In the genomic region with DNA sequence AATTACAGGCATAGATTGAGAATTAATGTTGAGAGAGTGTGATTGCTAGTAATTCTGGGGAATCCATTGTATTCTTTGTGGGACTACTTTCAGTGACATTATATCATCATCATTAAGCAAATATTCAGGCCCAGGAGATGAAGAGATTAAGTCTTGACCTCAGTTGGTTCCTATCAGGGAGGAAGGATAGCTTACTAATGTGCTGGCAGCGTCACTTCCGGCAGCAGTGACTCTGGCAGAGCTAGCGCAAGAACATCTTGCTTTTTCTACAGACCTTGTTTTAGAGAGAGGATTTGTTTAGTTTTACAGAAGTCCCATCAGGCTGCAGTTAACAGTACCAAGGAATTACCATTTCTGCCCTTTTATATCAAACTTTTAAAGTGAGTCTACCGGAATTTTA, we compare ENCODE assay signal across 10 cellular contexts. TPM values are rescaled to one million over a fixed set of nuclear protein-coding genes. Genes with fewer than 3 reads are reported as not detected.
DNase-seq lines count a peak whose midpoint lies in the region; ATAC-seq and TF ChIP-seq lines count a peak whose summit lies in the region.
"Had no signal": no experiment of that assay in that cellular context is flagged by ENCODE, and none has a peak within 500 bp of the region (broad histone marks: within the 10 kb centered on the region; RNA-seq: fewer than 3 reads in every experiment).

No MANE protein-coding gene starts in this region.

- H3K4me3 ChIP-seq in ACC112 (ENCODE audit: low read depth, low read length) (no peak overlapping the region), HL-60 (replicated peaks; ENCODE audit: insufficient read depth, low read length) (no peak overlapping the region), lower lobe of right lung (no peak overlapping the region), neural progenitor cell (no peak overlapping the region)
- H3K4me3 ChIP-seq: mucosa of descending colon had no signal

- intact Hi-C loops in dendritic cell treated with granulocyte-macrophage colony-stimulating factor and Interleukin-4, amounts not matched to agents 40 ng/mL and 50 ng/mL, for 4 days (cut with micrococcal nuclease): no loop called here
- intact Hi-C loops in lower lobe of right lung (cut with DNase I): no loop called here

- H3K27me3 Mint-ChIP-seq in dendritic cell treated with granulocyte-macrophage colony-stimulating factor and Interleukin-4, amounts not matched to agents 40 ng/mL and 50 ng/mL, for 4 days: no peaks in the 10 kb centered on the region
- H3K27me3 Mint-ChIP-seq in neural progenitor cell (ENCODE audit: insufficient read depth, low read depth): peaks cover 2% of the 10 kb centered on the region

- H3K9me3 Mint-ChIP-seq in dendritic cell treated with granulocyte-macrophage colony-stimulating factor and Interleukin-4, amounts not matched to agents 40 ng/mL and 50 ng/mL, for 4 days: no peaks in the 10 kb centered on the region
- no peaks in the 10 kb centered on the region for H3K9me3 Mint-ChIP-seq in neural progenitor cell

- H3K4me1 ChIP-seq in ACC112 (ENCODE audit: control insufficient read depth, insufficient read depth, low read length, unreplicated experiment) (peaks cover 7% of the 10 kb centered on the region), lower lobe of right lung (peaks cover 57% of the 10 kb centered on the region), neural progenitor cell (no peaks in the 10 kb centered on the region)

- TF ChIP-seq CTCF in HL-60 (IDR thresholded peaks at IDR 0.05; ENCODE audit: insufficient read depth, low read length): no peak
- no peak for TF ChIP-seq CTCF in lower lobe of right lung (IDR thresholded peaks at IDR 0.05)
- TF ChIP-seq CTCF in neural progenitor cell (IDR thresholded peaks at IDR 0.05): no peak

- no peaks in the 10 kb centered on the region for H3F3A ChIP-seq in neural progenitor cell (ENCODE audit: low read depth)

- peak overlapping the region; percentile 25 for H3K27ac Mint-ChIP-seq in dendritic cell treated with granulocyte-macrophage colony-stimulating factor and Interleukin-4, amounts not matched to agents 40 ng/mL and 50 ng/mL, for 4 days
- no peak overlapping the region for H3K27ac Mint-ChIP-seq in neural progenitor cell

- H3K9me3 ChIP-seq in lower lobe of right lung: no peaks in the 10 kb centered on the region
- H3K9me3 ChIP-seq in neural progenitor cell (ENCODE audit: low read depth): no peaks in the 10 kb centered on the region
- H3K9me3 ChIP-seq: mucosa of descending colon had no signal

- no peak overlapping the region for H3K9ac ChIP-seq in neural progenitor cell

- H3K27me3 ChIP-seq in ACC112 (ENCODE audit: insufficient read depth, low read length) (no peaks in the 10 kb centered on the region), HL-60 (ENCODE audit: insufficient read depth, poor library complexity, severe bottlenecking) (no peaks in the 10 kb centered on the region), lower lobe of right lung (ENCODE audit: low read depth) (no peaks in the 10 kb centered on the region), neural progenitor cell (no peaks in the 10 kb centered on the region)

- peaks cover 38% of the 10 kb centered on the region for H3K36me3 Mint-ChIP-seq in dendritic cell treated with granulocyte-macrophage colony-stimulating factor and Interleukin-4, amounts not matched to agents 40 ng/mL and 50 ng/mL, for 4 days (ENCODE audit: low read depth)
- no peaks in the 10 kb centered on the region for H3K36me3 Mint-ChIP-seq in neural progenitor cell

- no peaks in the 10 kb centered on the region for H4K20me1 ChIP-seq in neural progenitor cell (ENCODE audit: low read depth)

- H3K27ac ChIP-seq in ACC112 (ENCODE audit: low read depth, low read length): peak overlapping the region; percentile 38; the same call in 1 of the 2 replicates
- H3K27ac ChIP-seq in HL-60 (replicated peaks): no peak overlapping the region
- no peak overlapping the region for H3K27ac ChIP-seq in lower lobe of right lung
- no peak overlapping the region for H3K27ac ChIP-seq in neural progenitor cell

- peaks cover 46% of the 10 kb centered on the region for H3K79me2 ChIP-seq in ACC112 (ENCODE audit: control insufficient read depth, insufficient read depth, low read length, unreplicated experiment)
- no peaks in the 10 kb centered on the region for H3K79me2 ChIP-seq in neural progenitor cell (ENCODE audit: low read depth)

- DNase-seq in HL-60 (ENCODE audit: low read depth in 1 of 2, low spot score in 1 of 2) (peak; percentile 5 to 58), lower lobe of right lung (peak; percentile 68), anterior cingulate cortex (lab: John Stamatoyannopoulos, UW) (no peak), neural progenitor cell (ENCODE audit: low spot score) (no peak)
- DNase-seq: KG1 had no signal

- no peak overlapping the region for H3K4me2 ChIP-seq in neural progenitor cell

- H3K4me1 Mint-ChIP-seq in dendritic cell treated with granulocyte-macrophage colony-stimulating factor and Interleukin-4, amounts not matched to agents 40 ng/mL and 50 ng/mL, for 4 days (ENCODE audit: low read depth): peaks cover 57% of the 10 kb centered on the region
- no peaks in the 10 kb centered on the region for H3K4me1 Mint-ChIP-seq in neural progenitor cell

- H2AFZ ChIP-seq in ACC112 (ENCODE audit: low read length, unreplicated experiment) (no peak overlapping the region), neural progenitor cell (replicated peaks) (no peak overlapping the region)

- H3K36me3 ChIP-seq in ACC112 (ENCODE audit: insufficient read depth, low read length): no peaks in the 10 kb centered on the region
- no peaks in the 10 kb centered on the region for H3K36me3 ChIP-seq in lower lobe of right lung
- H3K36me3 ChIP-seq in neural progenitor cell: no peaks in the 10 kb centered on the region

- peak; percentile 52 to 60 for ATAC-seq in lower lobe of right lung
- no peak for ATAC-seq in GM19328 (IDR thresholded peaks at IDR 0.05; ENCODE audit: unreplicated experiment)
- no peak for ATAC-seq in HG03025 (IDR thresholded peaks at IDR 0.05; ENCODE audit: low FRiP score, unreplicated experiment)
- ATAC-seq: mucosa of descending colon had no signal

- H3K4me3 Mint-ChIP-seq in dendritic cell treated with granulocyte-macrophage colony-stimulating factor and Interleukin-4, amounts not matched to agents 40 ng/mL and 50 ng/mL, for 4 days: no peak overlapping the region
- no peak overlapping the region for H3K4me3 Mint-ChIP-seq in neural progenitor cell

RNA-seq across cellular contexts. Expression of a gene that starts 20.3 kb away (rescaled TPM):
- total RNA-seq in lower lobe of right lung (91.2 TPM), neural progenitor cell (ENCODE audit: low replicate concordance) (1.3 and 2.7 TPM in 2 replicates)

RNA-seq across cellular contexts. Expression of a gene that starts 20.6 kb away (rescaled TPM):
- total RNA-seq in lower lobe of right lung: 38.5 TPM
- 1.7 and 2.3 TPM in 2 replicates for total RNA-seq in neural progenitor cell (ENCODE audit: low replicate concordance)

Comparison
In these comparisons a context has a peak if more than half of its experiments do, and no peak if none do; other contexts are left out.
1. DNase-seq: peak in HL-60 (2 of 2) and lower lobe of right lung (single experiment); none in anterior cingulate cortex (0 of 58) and neural progenitor cell (single experiment).
2. ATAC-seq: peak in lower lobe of right lung (2 of 2); none in GM19328 (single experiment) and HG03025 (single experiment).
3. RNA of a gene that starts 20.3 kb away (total RNA-seq): 91.2 TPM in lower lobe of right lung (single experiment); 1.3 to 2.7 TPM in neural progenitor cell; every median in the first group is over 10 times any median in the second.
4. RNA of a gene that starts 20.6 kb away (total RNA-seq): 38.5 TPM in lower lobe of right lung (single experiment); 1.7 to 2.3 TPM in neural progenitor cell; every median in the first group is over 10 times any median in the second.